In the genomic region with DNA sequence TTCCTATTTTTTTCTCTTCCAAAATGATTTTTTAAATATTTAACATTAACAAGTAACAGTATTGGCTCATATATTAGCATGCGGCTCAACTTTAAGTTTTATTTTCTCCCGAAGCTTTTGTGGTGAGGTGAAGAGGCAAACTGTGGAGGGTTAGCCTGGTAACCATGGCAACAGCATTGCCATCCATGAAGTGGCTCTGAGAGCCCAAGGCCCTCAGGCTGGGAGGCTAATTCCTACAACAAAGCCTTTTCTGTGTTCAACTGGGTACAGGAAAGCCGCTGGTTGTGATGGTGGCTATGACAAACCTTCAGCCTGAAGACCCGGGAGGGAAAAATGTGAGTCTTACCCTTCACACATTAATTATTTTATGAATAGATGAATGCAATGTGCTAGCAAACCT, we compare ENCODE assay signal across 1 cellular context.
TF ChIP-seq lines count a peak whose summit lies in the region.

No MANE protein-coding gene starts in this region.

TF ChIP-seq in H1, 55 proteins besides CTCF, POLR2A, EP300 and RAD21:
- TF ChIP-seq MAX (IDR thresholded peaks at IDR 0.05) (no peak), CEBPB (IDR thresholded peaks at IDR 0.05; ENCODE audit: low read depth, low read length) (no peak), CBX5 (IDR thresholded peaks at IDR 0.05; ENCODE audit: low read depth, low read length) (no peak), RXRA (IDR thresholded peaks at IDR 0.05; ENCODE audit: insufficient read depth, low read depth, low read length) (no peak), KDM1A (IDR thresholded peaks at IDR 0.05; ENCODE audit: borderline replicate concordance, low read length) (no peak), CHD1 (IDR thresholded peaks at IDR 0.05; ENCODE audit: low read depth, low read length) (no peak), POU5F1 (IDR thresholded peaks at IDR 0.05; ENCODE audit: low read depth, low read length) (no peak), SAP30 (IDR thresholded peaks at IDR 0.05; ENCODE audit: insufficient read depth, insufficient replicate concordance, low read length) (no peak), TAF1 (IDR thresholded peaks at IDR 0.05; ENCODE audit: low read depth, low read length) (no peak), FOSL1 (IDR thresholded peaks at IDR 0.05; ENCODE audit: insufficient read depth, low read depth, low read length) (no peak), TAF7 (optimal IDR thresholded peaks at IDR 0.05; ENCODE audit: borderline replicate concordance, low read depth, low read length) (no peak), RBBP5 (IDR thresholded peaks at IDR 0.05; ENCODE audit: borderline replicate concordance, low read depth, low read length) (no peak), ZNF274 (IDR thresholded peaks at IDR 0.05; ENCODE audit: borderline replicate concordance, extremely low read depth, low read length) (no peak), CTBP2 (IDR thresholded peaks at IDR 0.05; ENCODE audit: borderline replicate concordance, insufficient read depth, insufficient read length, low read length) (no peak), NANOG (IDR thresholded peaks at IDR 0.05; ENCODE audit: insufficient read depth, low read depth, low read length, poor library complexity, severe bottlenecking) (no peak), KDM5A (IDR thresholded peaks at IDR 0.05; ENCODE audit: low read length) (no peak), RFX5 (IDR thresholded peaks at IDR 0.05; ENCODE audit: borderline replicate concordance, low read depth, low read length) (no peak), SUZ12 (IDR thresholded peaks at IDR 0.05; ENCODE audit: low read length) (no peak)
